In genomic region chr2:240678909-240679308, GRCh38 we compare ENCODE assay signal across 2 cellular contexts. TPM values are rescaled to one million over a fixed set of nuclear protein-coding genes. Genes with fewer than 3 reads are reported as not detected.
"Had no signal": no experiment of that assay in that cellular context is flagged by ENCODE, and none has a peak within 500 bp of the region (broad histone marks: within the 10 kb centered on the region; RNA-seq: fewer than 3 reads in every experiment).

No MANE protein-coding gene starts in this region.

RNA-seq across cellular contexts. Expression of gene AQP12B, which starts 3.8 kb away (rescaled TPM):
- total RNA-seq: G401, GM12878 had no signal
- polyA plus RNA-seq: GM12878 had no signal

RNA-seq across cellular contexts. Expression of gene AQP12A, which starts 12.8 kb away (rescaled TPM):
- total RNA-seq: G401, GM12878 had no signal
- polyA plus RNA-seq: GM12878 had no signal

RNA-seq across cellular contexts. Expression of gene GPR35, which starts 53.6 kb away (rescaled TPM):
- total RNA-seq: G401 had no signal
